2 cellular contexts compared by ENCODE assay signal in the genomic region with DNA sequence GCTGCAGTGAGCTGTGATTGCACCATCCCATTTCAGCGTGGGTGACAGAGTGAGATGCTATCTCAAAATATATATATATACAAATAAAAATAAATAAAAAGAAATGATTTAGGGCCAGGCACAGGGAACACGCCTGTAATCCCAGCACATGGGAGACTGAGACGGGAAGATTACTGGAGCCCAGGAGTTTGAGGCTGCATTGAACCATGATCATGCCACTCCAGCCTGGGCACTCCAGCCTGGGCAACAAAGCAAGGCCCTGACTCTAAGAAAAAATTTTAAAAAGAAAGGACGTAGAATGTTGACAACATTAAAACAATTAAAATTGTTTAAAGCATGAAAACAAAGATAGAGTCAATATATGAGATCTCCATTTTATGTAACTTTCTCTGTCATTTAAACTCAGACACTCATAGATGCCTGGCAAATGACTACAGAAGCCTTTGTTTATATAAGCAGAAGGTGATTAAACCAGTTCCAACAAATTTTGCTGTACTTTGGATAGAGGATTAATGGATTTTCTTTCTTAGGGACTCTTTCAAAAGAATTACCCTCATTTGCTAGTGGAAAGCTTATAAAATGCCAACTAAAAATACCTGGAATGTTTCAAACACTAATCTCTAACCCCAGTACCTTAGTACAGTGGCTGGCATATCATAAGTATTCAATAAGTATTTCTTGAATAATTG.
TF ChIP-seq lines count a peak whose summit lies in the region.

No MANE protein-coding gene starts in this region.

TF ChIP-seq in liver, 16 proteins besides CTCF, POLR2A, EP300 and RAD21:
- TF ChIP-seq REST (IDR thresholded peaks at IDR 0.05), result no peak
- TF ChIP-seq TAF1 (conservative IDR thresholded peaks at IDR 0.05), result no peak
- TF ChIP-seq SP1 (IDR thresholded peaks at IDR 0.05), result peak; percentile 81
- peak; percentile 54 for TF ChIP-seq YY1 (IDR thresholded peaks at IDR 0.05)
- TF ChIP-seq RXRA (IDR thresholded peaks at IDR 0.05), result peak; percentile 37 to 55
- peak in 1 of 2 donors; percentile 37 for TF ChIP-seq JUND (IDR thresholded peaks at IDR 0.05)
- TF ChIP-seq, protein P1, sequence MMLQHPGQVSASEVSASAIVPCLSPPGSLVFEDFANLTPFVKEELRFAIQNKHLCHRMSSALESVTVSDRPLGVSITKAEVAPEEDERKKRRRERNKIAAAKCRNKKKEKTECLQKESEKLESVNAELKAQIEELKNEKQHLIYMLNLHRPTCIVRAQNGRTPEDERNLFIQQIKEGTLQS (IDR thresholded peaks at IDR 0.05), result no peak
- TF ChIP-seq, protein P2, sequence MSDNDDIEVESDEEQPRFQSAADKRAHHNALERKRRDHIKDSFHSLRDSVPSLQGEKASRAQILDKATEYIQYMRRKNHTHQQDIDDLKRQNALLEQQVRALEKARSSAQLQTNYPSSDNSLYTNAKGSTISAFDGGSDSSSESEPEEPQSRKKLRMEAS (IDR thresholded peaks at IDR 0.05), result no peak
- TF ChIP-seq EGR1 (IDR thresholded peaks at IDR 0.05; ENCODE audit: low read depth in 2 of 2), result no peak
- peak; percentile 87 to 88 for TF ChIP-seq HNF4A (conservative IDR thresholded peaks at IDR 0.05)
- TF ChIP-seq, protein P3, sequence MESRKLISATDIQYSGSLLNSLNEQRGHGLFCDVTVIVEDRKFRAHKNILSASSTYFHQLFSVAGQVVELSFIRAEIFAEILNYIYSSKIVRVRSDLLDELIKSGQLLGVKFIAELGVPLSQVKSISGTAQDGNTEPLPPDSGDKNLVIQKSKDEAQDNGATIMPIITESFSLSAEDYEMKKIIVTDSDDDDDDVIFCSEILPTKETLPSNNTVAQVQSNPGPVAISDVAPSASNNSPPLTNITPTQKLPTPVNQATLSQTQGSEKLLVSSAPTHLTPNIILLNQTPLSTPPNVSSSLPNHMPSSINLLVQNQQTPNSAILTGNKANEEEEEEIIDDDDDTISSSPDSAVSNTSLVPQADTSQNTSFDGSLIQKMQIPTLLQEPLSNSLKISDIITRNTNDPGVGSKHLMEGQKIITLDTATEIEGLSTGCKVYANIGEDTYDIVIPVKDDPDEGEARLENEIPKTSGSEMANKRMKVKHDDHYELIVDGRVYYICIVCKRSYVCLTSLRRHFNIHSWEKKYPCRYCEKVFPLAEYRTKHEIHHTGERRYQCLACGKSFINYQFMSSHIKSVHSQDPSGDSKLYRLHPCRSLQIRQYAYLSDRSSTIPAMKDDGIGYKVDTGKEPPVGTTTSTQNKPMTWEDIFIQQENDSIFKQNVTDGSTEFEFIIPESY (IDR thresholded peaks at IDR 0.05), result peak; percentile 41
- peak; percentile 83 for TF ChIP-seq FOXA2 (IDR thresholded peaks at IDR 0.05)
- no peak for TF ChIP-seq NR2F2 (IDR thresholded peaks at IDR 0.05)
- peak; percentile 68 for TF ChIP-seq FOXA1 (IDR thresholded peaks at IDR 0.05)
- TF ChIP-seq HNF4G (IDR thresholded peaks at IDR 0.05), result peak; percentile 47
- TF ChIP-seq GABPA (IDR thresholded peaks at IDR 0.05 in 1 of 2, conservative IDR thresholded peaks at IDR 0.05 in 1 of 2), result no peak
TF ChIP-seq in liver: peak in this region for 9.

TF ChIP-seq in HepG2, 621 proteins besides CTCF, POLR2A, EP300 and RAD21:
- TF ChIP-seq, protein P4, sequence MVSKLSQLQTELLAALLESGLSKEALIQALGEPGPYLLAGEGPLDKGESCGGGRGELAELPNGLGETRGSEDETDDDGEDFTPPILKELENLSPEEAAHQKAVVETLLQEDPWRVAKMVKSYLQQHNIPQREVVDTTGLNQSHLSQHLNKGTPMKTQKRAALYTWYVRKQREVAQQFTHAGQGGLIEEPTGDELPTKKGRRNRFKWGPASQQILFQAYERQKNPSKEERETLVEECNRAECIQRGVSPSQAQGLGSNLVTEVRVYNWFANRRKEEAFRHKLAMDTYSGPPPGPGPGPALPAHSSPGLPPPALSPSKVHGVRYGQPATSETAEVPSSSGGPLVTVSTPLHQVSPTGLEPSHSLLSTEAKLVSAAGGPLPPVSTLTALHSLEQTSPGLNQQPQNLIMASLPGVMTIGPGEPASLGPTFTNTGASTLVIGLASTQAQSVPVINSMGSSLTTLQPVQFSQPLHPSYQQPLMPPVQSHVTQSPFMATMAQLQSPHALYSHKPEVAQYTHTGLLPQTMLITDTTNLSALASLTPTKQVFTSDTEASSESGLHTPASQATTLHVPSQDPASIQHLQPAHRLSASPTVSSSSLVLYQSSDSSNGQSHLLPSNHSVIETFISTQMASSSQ (IDR thresholded peaks at IDR 0.05; ENCODE audit: low read depth), result no peak
- TF ChIP-seq, protein P4 (CRISPR knock-in tag; IDR thresholded peaks at IDR 0.05; ENCODE audit: borderline replicate concordance), result no peak
- TF ChIP-seq ZKSCAN8 (CRISPR knock-in tag; IDR thresholded peaks at IDR 0.05; ENCODE audit: borderline replicate concordance) (no peak), YEATS4 (CRISPR knock-in tag; IDR thresholded peaks at IDR 0.05; ENCODE audit: borderline replicate concordance) (no peak), ZNF713 (CRISPR knock-in tag; IDR thresholded peaks at IDR 0.05) (no peak), GTF2F1 (IDR thresholded peaks at IDR 0.05; ENCODE audit: low read length) (no peak), ZNF772 (CRISPR knock-in tag; IDR thresholded peaks at IDR 0.05) (no peak), CHD2 (IDR thresholded peaks at IDR 0.05; ENCODE audit: low read depth, low read length) (no peak)
